Comparison of ENCODE assay signal across 25 cellular contexts in genomic region chr14:61575751-61576150, GRCh38.
A peak's percentile ranks its signal among the peaks of the same experiment; 100 is the strongest.
DNase-seq lines count a peak whose midpoint lies in the region; ATAC-seq, FAIRE-seq and TF ChIP-seq lines count a peak whose summit lies in the region.
"Had no signal": no experiment of that assay in that cellular context is flagged by ENCODE, and none has a peak within 500 bp of the region (broad histone marks: within the 10 kb centered on the region; RNA-seq: fewer than 3 reads in every experiment).

No MANE protein-coding gene starts in this region.

- DNase-seq in ELR (ENCODE audit: low read depth) (peak; percentile 5), RCC 7860 (ENCODE audit: low spot score) (peak; percentile 53), epithelial cell of prostate (ENCODE audit: low read depth, low spot score) (no peak), activated gamma-delta T cell (lab: John Stamatoyannopoulos, UW) (no peak), NCI-H187 treated with DMSO at 0.1 percent for 48 hours (lab: John Stamatoyannopoulos, UW) (no peak), HAP-1 (ENCODE audit: low spot score in 2 of 2) (no peak), GM23338 (ENCODE audit: low spot score) (no peak)
- DNase-seq: activated B cell treated with CpG ODN at 0.5 μM for 24 hours; activated CD8-positive, alpha-beta T cell treated with anti-CD3 and anti-CD28 coated beads for 36 hours; activated naive CD4-positive, alpha-beta T cell treated with Interleukin-2 at 50 U/mL for 16 hours; amygdala; DND-41; H7; kidney glomerular epithelial cell; NCI-H1417; NCI-H82; OCI-M1; posterior cingulate gyrus; stimulated activated naive B cell treated with anti-CD40 and anti-IgM and Interleukin-4, amounts not matched to agents 10 μg/mL and 1 μg/mL and 100 μg/mL, for 72 hours had no signal

- H3K9me3 ChIP-seq in skeletal muscle satellite cell (replicated peaks; ENCODE audit: low read length) (no peaks in the 10 kb centered on the region), HAP-1 (no peaks in the 10 kb centered on the region)
- H3K9me3 ChIP-seq: tibial nerve had no signal

- no peaks in the 10 kb centered on the region for H3K36me3 Mint-ChIP-seq in GM23338 (ENCODE audit: low read depth)
- H3K36me3 Mint-ChIP-seq: memory B cell; stimulated activated naive B cell treated with anti-CD40 and anti-IgM and Interleukin-4, amounts not matched to agents 10 μg/mL and 1 μg/mL and 100 μg/mL, for 72 hours had no signal

- no peaks in the 10 kb centered on the region for H3K27me3 Mint-ChIP-seq in GM23338 (ENCODE audit: insufficient read depth, low read depth, poor library complexity)
- H3K27me3 Mint-ChIP-seq: activated B cell treated with CpG ODN at 0.5 μM for 24 hours; activated CD8-positive, alpha-beta T cell treated with anti-CD3 and anti-CD28 coated beads for 36 hours; memory B cell; natural killer cell treated with Interleukin-12 subunit alpha and Interleukin-12 subunit beta and Interleukin-15 and Interleukin-18, amount 100 ng/mL, for 72 hours; stimulated activated naive B cell treated with anti-CD40 and anti-IgM and Interleukin-4, amounts not matched to agents 10 μg/mL and 1 μg/mL and 100 μg/mL, for 72 hours had no signal

- H3K4me3 ChIP-seq in skeletal muscle satellite cell (ENCODE audit: low read length): no peak overlapping the region
- no peak overlapping the region for H3K4me3 ChIP-seq in HAP-1
- H3K4me3 ChIP-seq in GM23338: no peak overlapping the region
- H3K4me3 ChIP-seq: tibial nerve had no signal

- H3F3A ChIP-seq in GM23338 (replicated peaks; ENCODE audit: low read depth): no peaks in the 10 kb centered on the region

- H3K4me3 Mint-ChIP-seq in GM23338: no peak overlapping the region
- H3K4me3 Mint-ChIP-seq: activated B cell treated with CpG ODN at 0.5 μM for 24 hours; activated CD8-positive, alpha-beta T cell treated with anti-CD3 and anti-CD28 coated beads for 36 hours; memory B cell; natural killer cell treated with Interleukin-12 subunit alpha and Interleukin-12 subunit beta and Interleukin-15 and Interleukin-18, amount 100 ng/mL, for 72 hours; stimulated activated naive B cell treated with anti-CD40 and anti-IgM and Interleukin-4, amounts not matched to agents 10 μg/mL and 1 μg/mL and 100 μg/mL, for 72 hours had no signal

- ATAC-seq in GM23338: no peak
- ATAC-seq: activated CD8-positive, alpha-beta T cell treated with anti-CD3 and anti-CD28 coated beads for 36 hours; esophagus mucosa; natural killer cell treated with Interleukin-12 subunit alpha and Interleukin-12 subunit beta and Interleukin-15 and Interleukin-18, amount 100 ng/mL, for 72 hours; sciatic nerve; stimulated activated naive B cell treated with anti-CD40 and anti-IgM and Interleukin-4, amounts not matched to agents 10 μg/mL and 1 μg/mL and 100 μg/mL, for 72 hours had no signal

- no peaks in the 10 kb centered on the region for H4K20me1 ChIP-seq in GM23338 (replicated peaks; ENCODE audit: insufficient read depth)

- H3K27ac Mint-ChIP-seq in GM23338: no peak overlapping the region
- H3K27ac Mint-ChIP-seq: activated B cell treated with CpG ODN at 0.5 μM for 24 hours; activated CD8-positive, alpha-beta T cell treated with anti-CD3 and anti-CD28 coated beads for 36 hours; memory B cell had no signal

- no peaks in the 10 kb centered on the region for H3K9me2 ChIP-seq in GM23338 (ENCODE audit: insufficient read depth)

- in situ Hi-C loops in HAP-1 (cut with MboI; ENCODE audit: low sequenced_read_pairs): no loop called here

- H3K79me2 ChIP-seq in GM23338 (replicated peaks; ENCODE audit: insufficient read depth): no peaks in the 10 kb centered on the region

- peak; percentile 78 for FAIRE-seq in RCC 7860 (lab: Jason Lieb, UNC)

- H3K27ac ChIP-seq in epithelial cell of prostate (peak overlapping the region; percentile 30), GM23338 (ENCODE audit: low read depth) (no peak overlapping the region)
- H3K27ac ChIP-seq: tibial nerve had no signal

- no peak overlapping the region for H2AFZ ChIP-seq in GM23338

- H3K27me3 ChIP-seq in skeletal muscle satellite cell (ENCODE audit: control insufficient read depth, insufficient read depth, low read length): no peaks in the 10 kb centered on the region
- peaks cover 13% of the 10 kb centered on the region; the same call in 1 of the 2 replicates for H3K27me3 ChIP-seq in HAP-1 (ENCODE audit: low read depth)
- no peaks in the 10 kb centered on the region for H3K27me3 ChIP-seq in GM23338 (ENCODE audit: insufficient read depth)
- H3K27me3 ChIP-seq: tibial nerve had no signal

- no peaks in the 10 kb centered on the region; the same call in 2 of the 3 replicates for H3K4me1 Mint-ChIP-seq in GM23338

- H3K9me3 Mint-ChIP-seq in GM23338: no peaks in the 10 kb centered on the region
- H3K9me3 Mint-ChIP-seq: activated B cell treated with CpG ODN at 0.5 μM for 24 hours; activated CD8-positive, alpha-beta T cell treated with anti-CD3 and anti-CD28 coated beads for 36 hours; memory B cell; natural killer cell treated with Interleukin-12 subunit alpha and Interleukin-12 subunit beta and Interleukin-15 and Interleukin-18, amount 100 ng/mL, for 72 hours; stimulated activated naive B cell treated with anti-CD40 and anti-IgM and Interleukin-4, amounts not matched to agents 10 μg/mL and 1 μg/mL and 100 μg/mL, for 72 hours had no signal

- H3K4me2 ChIP-seq in skeletal muscle satellite cell (ENCODE audit: low read length) (peak overlapping the region; percentile 73), GM23338 (no peak overlapping the region)

- H3K36me3 ChIP-seq in skeletal muscle satellite cell (ENCODE audit: insufficient read depth, low read length) (no peaks in the 10 kb centered on the region), HAP-1 (replicated peaks) (no peaks in the 10 kb centered on the region), GM23338 (ENCODE audit: insufficient read depth) (no peaks in the 10 kb centered on the region)
- H3K36me3 ChIP-seq: tibial nerve had no signal

- TF ChIP-seq CTCF in GM23338 (conservative IDR thresholded peaks at IDR 0.05; ENCODE audit: low read depth in 2 of 2): no peak

- peak overlapping the region; percentile 91 for H3K9ac ChIP-seq in skeletal muscle satellite cell (ENCODE audit: low read depth, low read length)

- peaks cover 79% of the 10 kb centered on the region for H3K4me1 ChIP-seq in skeletal muscle satellite cell (ENCODE audit: control insufficient read depth, insufficient read depth, low read length)
- H3K4me1 ChIP-seq in HAP-1: peaks cover 16% of the 10 kb centered on the region
- no peaks in the 10 kb centered on the region for H3K4me1 ChIP-seq in GM23338 (ENCODE audit: insufficient read depth)

TF ChIP-seq in GM23338, 12 proteins besides CTCF, POLR2A, EP300 and RAD21 (continues in another document):
- TF ChIP-seq EZH2phosphoT487 (IDR thresholded peaks at IDR 0.05; ENCODE audit: unreplicated experiment) (no peak), STAT1 (IDR thresholded peaks at IDR 0.05; ENCODE audit: unreplicated experiment) (no peak), JUNB (IDR thresholded peaks at IDR 0.05; ENCODE audit: unreplicated experiment) (no peak)

Comparison
In these comparisons a context has a peak if more than half of its experiments do, and no peak if none do; other contexts are left out.
1. DNase-seq: peak in ELR (single experiment) and RCC 7860 (single experiment); none in epithelial cell of prostate (single experiment), activated gamma-delta T cell (single experiment), NCI-H187 treated with DMSO at 0.1 percent for 48 hours (single experiment), HAP-1 (0 of 2) and GM23338 (single experiment).